40 cellular contexts compared by ENCODE assay signal in the genomic region with DNA sequence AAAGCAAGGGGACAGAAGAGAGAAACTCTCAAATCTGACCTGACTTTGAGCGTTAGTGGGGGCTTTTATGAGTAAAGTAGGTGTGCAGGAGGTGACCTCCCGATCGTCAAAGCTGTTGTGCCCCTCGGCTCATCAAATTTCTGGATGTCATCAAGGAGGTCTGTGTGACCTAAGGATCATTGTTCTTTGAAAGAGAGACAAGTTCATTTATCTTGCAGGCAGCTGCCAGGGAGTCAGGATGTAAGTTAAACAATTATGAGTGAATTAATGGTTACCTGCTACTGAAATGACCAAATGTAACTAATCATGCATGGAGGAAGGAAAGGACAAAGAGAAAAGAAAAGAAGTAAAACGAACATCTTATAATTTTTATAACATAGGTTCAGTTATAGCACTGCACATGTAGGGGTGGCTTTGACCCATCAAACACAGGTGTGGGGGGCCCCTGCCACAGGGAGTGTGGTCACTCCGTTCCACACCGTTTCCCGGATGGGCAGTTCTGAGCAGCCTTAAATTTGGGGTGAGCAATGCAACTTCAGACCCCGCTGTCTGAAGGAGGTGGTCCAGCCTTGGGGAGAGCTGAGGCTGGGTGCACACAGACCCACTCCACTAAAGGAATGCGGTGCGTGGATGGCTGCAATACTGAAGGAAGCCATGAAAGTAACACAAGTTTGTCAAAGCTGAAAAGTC. TPM values are rescaled to one million over a fixed set of nuclear protein-coding genes. Genes with fewer than 3 reads are reported as not detected.
DNase-seq lines count a peak whose midpoint lies in the region; ATAC-seq, FAIRE-seq and TF ChIP-seq lines count a peak whose summit lies in the region.
"Had no signal": no experiment of that assay in that cellular context is flagged by ENCODE, and none has a peak within 500 bp of the region (broad histone marks: within the 10 kb centered on the region; RNA-seq: fewer than 3 reads in every experiment).

No MANE protein-coding gene starts in this region.

- H3K27me3 ChIP-seq in DOHH2 (ENCODE audit: control insufficient read depth, low read length) = no peaks in the 10 kb centered on the region

- POLR2A ChIA-PET in OCI-LY7 (lab: Charles Lee) = interaction anchor here (0.9 to 3.2 kb wide), 3 partner anchors 10 to 19 kb away, joined by 3 to 16 read pairs (median 5); no protein-coding TSS in a partner anchor

- peaks cover 77 to 80% (median 77%) of the 10 kb centered on the region in 3 donors for H3K4me1 Mint-ChIP-seq in naive B cell
- H3K4me1 Mint-ChIP-seq: brain, mesothelial cell of epicardium had no signal

- no peak overlapping the region for H2AFZ ChIP-seq in OCI-LY7 (ENCODE audit: low read length)

- H3K27me3 Mint-ChIP-seq in naive B cell = no peaks in the 10 kb centered on the region

- DNase-seq in GM12891 (ENCODE audit: insufficient read length, low spot score) (no peak), OCI-LY7 (ENCODE audit: low spot score) (no peak), naive B cell (no peak), DMS153 (lab: John Stamatoyannopoulos, UW) (no peak), NCI-H1436 treated with DMSO at 0.1 percent for 48 hours (lab: John Stamatoyannopoulos, UW) (no peak)
- no peak for DNase-seq in stimulated activated CD4-positive, alpha-beta T cell treated with anti-CD3 and anti-CD28 coated beads, Interleukin-2, amount 100 ng/mL, for 24 hours
- no peak for DNase-seq in stimulated activated CD8-positive, alpha-beta memory T cell treated with anti-CD3 and anti-CD28 coated beads, Interleukin-4, amount 100 ng/mL, for 48 hours
- DNase-seq: activated CD8-positive, alpha-beta memory T cell treated with anti-CD3 and anti-CD28 coated beads, Interleukin-2, amount 50 U/mL, for 48 hours; activated CD8-positive, alpha-beta T cell treated with anti-CD3 and anti-CD28 coated beads for 36 hours; activated naive CD4-positive, alpha-beta T cell treated with anti-CD3 and anti-CD28 coated beads, Interleukin-2, amount 50 U/mL, for 16 hours; Caco-2; dermis blood vessel endothelial cell; DND-41; GOT3; islet precursor cell; naive thymus-derived CD4-positive, alpha-beta T cell; NCI-H1105; NCI-H2029 treated with DMSO at 0.1 percent for 48 hours; NCI-H524 treated with DMSO at 0.1 percent for 48 hours; occipital lobe; psoas muscle; SHP77; sigmoid colon; stimulated activated CD4-positive, alpha-beta T cell treated with anti-CD3 and anti-CD28 coated beads, Interleukin-4, amount 100 ng/mL, for 4 hours; stimulated activated naive CD4-positive, alpha-beta T cell had no signal

- intact Hi-C loops in OCI-LY7 (cut with micrococcal nuclease; ENCODE audit: unreplicated experiment) = no loop called here

- H3K79me2 ChIP-seq in DOHH2 (ENCODE audit: control insufficient read depth, low read length) (peaks cover 95% of the 10 kb centered on the region), OCI-LY7 (ENCODE audit: insufficient read depth, low read depth, low read length) (peaks cover 77% of the 10 kb centered on the region)

- TF ChIP-seq CTCF in DOHH2 (IDR thresholded peaks at IDR 0.05; ENCODE audit: low read depth, low read length, poor library complexity, severe bottlenecking) (no peak), OCI-LY7 (conservative IDR thresholded peaks at IDR 0.05; ENCODE audit: low read length) (no peak)

- H3K4me3 ChIP-seq in DOHH2 (ENCODE audit: low read length) = peak overlapping the region; percentile 83
- H3K4me3 ChIP-seq in OCI-LY7 (ENCODE audit: low read depth, low read length, poor library complexity, severe bottlenecking) = peak overlapping the region; percentile 88
- H3K4me3 ChIP-seq: heart left ventricle, K562, psoas muscle, sigmoid colon had no signal

- CTCF ChIA-PET in OCI-LY7 (lab: Charles Lee; ENCODE audit: unreplicated experiment) = no interaction called here

- H3K27ac ChIP-seq in DOHH2 (ENCODE audit: low read depth, low read length) (peak overlapping the region; percentile 98), OCI-LY7 (ENCODE audit: low read depth, low read length, poor library complexity, severe bottlenecking) (peak overlapping the region; percentile 88)
- H3K27ac ChIP-seq: heart left ventricle, psoas muscle, sigmoid colon had no signal

- ATAC-seq in naive B cell (ENCODE audit: low read depth in 2 of 2) = no peak
- ATAC-seq: activated CD8-positive, alpha-beta T cell treated with anti-CD3 and anti-CD28 coated beads for 36 hours; esophagus mucosa; heart left ventricle; K562; naive thymus-derived CD4-positive, alpha-beta T cell; Panc1; psoas muscle had no signal

- peaks cover 83% of the 10 kb centered on the region for H3K4me1 ChIP-seq in DOHH2 (ENCODE audit: control insufficient read depth, low read length)
- peaks cover 54% of the 10 kb centered on the region for H3K4me1 ChIP-seq in OCI-LY7 (ENCODE audit: insufficient read depth, low read length, poor library complexity, severe bottlenecking)
- H3K4me1 ChIP-seq: Caco-2, heart left ventricle, psoas muscle, sigmoid colon had no signal

- H3K9me2 ChIP-seq in DOHH2 (replicated peaks; ENCODE audit: control insufficient read depth, low read length) (no peaks in the 10 kb centered on the region), OCI-LY7 (ENCODE audit: insufficient read depth, low read length) (no peaks in the 10 kb centered on the region)

- no peaks in the 10 kb centered on the region for H3K9me3 ChIP-seq in DOHH2 (ENCODE audit: control insufficient read depth, insufficient read depth, low read length)
- H3K9me3 ChIP-seq in OCI-LY7 (ENCODE audit: low read length) = no peaks in the 10 kb centered on the region
- H3K9me3 ChIP-seq: Caco-2, heart left ventricle, psoas muscle, sigmoid colon had no signal

- peaks cover 41 to 60% of the 10 kb centered on the region in 2 donors for H3K36me3 Mint-ChIP-seq in naive B cell
- H3K36me3 Mint-ChIP-seq: brain; CD14-positive monocyte; naive thymus-derived CD4-positive, alpha-beta T cell had no signal

- peak; percentile 50; the same call in 1 of the 2 replicates for TF ChIP-seq POLR2A in GM12891 (IDR thresholded peaks at IDR 0.05; ENCODE audit: low read depth, low read length)

- H3K27ac Mint-ChIP-seq in naive B cell = peak overlapping the region; percentile 47 to 92 (median 87)
- H3K27ac Mint-ChIP-seq: activated CD8-positive, alpha-beta T cell treated with anti-CD3 and anti-CD28 coated beads for 36 hours; brain; CD14-positive monocyte; mesothelial cell of epicardium; naive thymus-derived CD4-positive, alpha-beta T cell had no signal

- peak overlapping the region; percentile 92 for H3K4me2 ChIP-seq in DOHH2 (ENCODE audit: low read length)
- peak overlapping the region; percentile 89 for H3K4me2 ChIP-seq in OCI-LY7 (ENCODE audit: low read length)

- peaks cover 98% of the 10 kb centered on the region for H3K36me3 ChIP-seq in DOHH2 (ENCODE audit: control insufficient read depth, low read length)
- H3K36me3 ChIP-seq in OCI-LY7 (ENCODE audit: insufficient read depth, low read length) = peaks cover 93% of the 10 kb centered on the region
- H3K36me3 ChIP-seq: heart left ventricle, sigmoid colon had no signal

- peak; percentile 69 for FAIRE-seq in GM12891 (lab: Jason Lieb, UNC)

- peak overlapping the region; percentile 83 to 98 (median 94) for H3K4me3 Mint-ChIP-seq in naive B cell
- H3K4me3 Mint-ChIP-seq: activated CD8-positive, alpha-beta T cell treated with anti-CD3 and anti-CD28 coated beads for 36 hours; brain; mesothelial cell of epicardium had no signal

- H3K9me3 Mint-ChIP-seq in naive B cell = peaks cover 0 to 1% (median 0%) of the 10 kb centered on the region in 7 donors
- H3K9me3 Mint-ChIP-seq: activated CD8-positive, alpha-beta T cell treated with anti-CD3 and anti-CD28 coated beads for 36 hours; brain; mesothelial cell of epicardium; naive thymus-derived CD4-positive, alpha-beta T cell had no signal

- H4K20me1 ChIP-seq in DOHH2 (ENCODE audit: control insufficient read depth, insufficient read depth, low read depth, low read length) = peaks cover 30% of the 10 kb centered on the region
- H4K20me1 ChIP-seq in OCI-LY7 (ENCODE audit: insufficient read depth, low read length) = peaks cover 29% of the 10 kb centered on the region; the same call in 1 of the 2 replicates

- BruUV-seq in OCI-LY7 (replicated peaks; lab: Mats Ljungman, UMichigan) = no TSS peak

- peaks cover 58% of the 10 kb centered on the region for H3F3A ChIP-seq in DOHH2 (ENCODE audit: control insufficient read depth, insufficient read depth)

TF ChIP-seq in GM12891, 5 proteins besides CTCF, POLR2A, EP300 and RAD21:
- TF ChIP-seq POU2F2 (IDR thresholded peaks at IDR 0.05; ENCODE audit: low read depth, low read length) (no peak), PAX5 (IDR thresholded peaks at IDR 0.05; ENCODE audit: insufficient read depth, low read length, severe bottlenecking) (no peak), SPI1 (IDR thresholded peaks at IDR 0.05; ENCODE audit: low read depth, low read length) (no peak), TAF1 (IDR thresholded peaks at IDR 0.05; ENCODE audit: low read depth, low read length) (no peak), POLR2AphosphoS5 (IDR thresholded peaks at IDR 0.05; ENCODE audit: low read depth, low read length) (no peak)
TF ChIP-seq in GM12891: peak in this region for 0.

RNA-seq across cellular contexts. Expression of gene CD22, which starts 5.2 kb away (rescaled TPM):
- 165 TPM for polyA plus RNA-seq in GM12891 (2012; ENCODE audit: low read depth, missing spikeins)
- total RNA-seq in OCI-LY7 (2014; rRNA removed; shearing (Covaris generic)) = 312 and 413 TPM in 2 replicates
- total RNA-seq in OCI-LY7 (2022) = 972 TPM in 2 replicates
- 100 to 1,000 TPM; 364 to 971 (median 552) TPM for polyA plus RNA-seq in naive B cell (ENCODE audit: low read depth in 6 of 6)
- total RNA-seq: Caco-2, fibroblast of villous mesenchyme, occipital lobe, temporal lobe had no signal

RNA-seq across cellular contexts. Expression of gene FFAR1, which starts 13.5 kb away (rescaled TPM):
- polyA plus RNA-seq in GM12891 (2012; ENCODE audit: low read depth, missing spikeins) = 2.2 TPM
- total RNA-seq in OCI-LY7 (2014; rRNA removed; shearing (Covaris generic)) = 8.5 and 11.4 TPM in 2 replicates
- total RNA-seq in OCI-LY7 (2022) = 9.8 and 11.6 TPM in 2 replicates
- 1 to 10 TPM in 2 of 6 donors, under 1 TPM in 4; 0.14 to 1.9 (median 0.75) TPM for polyA plus RNA-seq in naive B cell (ENCODE audit: low read depth in 6 of 6)
- total RNA-seq: activated CD8-positive, alpha-beta T cell treated with anti-CD3 and anti-CD28 coated beads for 36 hours; Caco-2; dermis blood vessel endothelial cell; esophagus mucosa; fibroblast of villous mesenchyme; heart left ventricle; K562; liver; M059J; occipital lobe; psoas muscle; sigmoid colon; T-helper 2 cell treated with Interferon-gamma antibody and Interleukin-4, amounts not matched to agents 100 ng/mL and 5 ng/mL, for 36 hours; temporal lobe; ureter had no signal
- polyA plus RNA-seq: CD14-positive monocyte; heart left ventricle; K562; liver; naive thymus-derived CD4-positive, alpha-beta T cell; psoas muscle had no signal

RNA-seq across cellular contexts. Expression of gene FFAR3, which starts 24.1 kb away (rescaled TPM):
- 0.18 TPM for polyA plus RNA-seq in GM12891 (2012; ENCODE audit: low read depth, missing spikeins)
- total RNA-seq in OCI-LY7 (2014; rRNA removed; shearing (Covaris generic)) = 0.72 TPM in 1 of 2 replicates, not detected in the other
- 0.19 and 0.31 TPM in 2 replicates for total RNA-seq in OCI-LY7 (2022)
- under 1 TPM in 1 of 6 donors, not detected in 5; 0.17 TPM for polyA plus RNA-seq in naive B cell (ENCODE audit: low read depth in 6 of 6)
- total RNA-seq: Caco-2; esophagus mucosa; fibroblast of villous mesenchyme; K562; M059J; occipital lobe; T-helper 2 cell treated with Interferon-gamma antibody and Interleukin-4, amounts not matched to agents 100 ng/mL and 5 ng/mL, for 36 hours; ureter had no signal
- polyA plus RNA-seq: K562; liver; naive thymus-derived CD4-positive, alpha-beta T cell had no signal

RNA-seq across cellular contexts. Expression of gene GPR42, which starts 36.7 kb away (rescaled TPM):
- polyA plus RNA-seq in GM12891 (2012; ENCODE audit: low read depth, missing spikeins) = 0.13 TPM
- total RNA-seq in OCI-LY7 (2014; rRNA removed; shearing (Covaris generic)) = 0.06 TPM in 1 of 2 replicates, not detected in the other
- not detected in 2 replicates for total RNA-seq in OCI-LY7 (2022)
- not detected for polyA plus RNA-seq in naive B cell (ENCODE audit: low read depth in 6 of 6)
- total RNA-seq: Caco-2; dermis blood vessel endothelial cell; esophagus mucosa; fibroblast of villous mesenchyme; heart left ventricle; HT1080; K562; liver; M059J; mesothelial cell of epicardium; occipital lobe; psoas muscle; T-helper 2 cell treated with Interferon-gamma antibody and Interleukin-4, amounts not matched to agents 100 ng/mL and 5 ng/mL, for 36 hours; temporal lobe; ureter had no signal
- polyA plus RNA-seq: heart left ventricle; K562; liver; naive thymus-derived CD4-positive, alpha-beta T cell; psoas muscle had no signal

RNA-seq across cellular contexts. Expression of gene MAG, which starts 42.2 kb away (rescaled TPM):
- 0.21 TPM for polyA plus RNA-seq in GM12891 (2012; ENCODE audit: low read depth, missing spikeins)
- 4.6 and 6.2 TPM in 2 replicates for total RNA-seq in OCI-LY7 (2014; rRNA removed; shearing (Covaris generic))
- 8.4 and 10.1 TPM in 2 replicates for total RNA-seq in OCI-LY7 (2022)
- polyA plus RNA-seq in naive B cell (ENCODE audit: low read depth in 6 of 6) = under 1 TPM in 4 of 6 donors, not detected in 2; 0.12 to 0.41 (median 0.29) TPM
- total RNA-seq: dermis blood vessel endothelial cell, esophagus mucosa, fibroblast of villous mesenchyme, HT1080, M059J, ureter had no signal
- polyA plus RNA-seq: CD14-positive monocyte had no signal
